In genomic region chrX:119982145-119982544, GRCh38 we compare ENCODE assay signal across 12 cellular contexts.
"Had no signal": no experiment of that assay in that cellular context is flagged by ENCODE, and none has a peak within 500 bp of the region (broad histone marks: within the 10 kb centered on the region; RNA-seq: fewer than 3 reads in every experiment).

No MANE protein-coding gene starts in this region.

- DNase-seq: MG63, NCI-H1417 treated with DMSO at 0.1 percent for 48 hours, NCI-H2171, NCI-H524 treated with DMSO at 0.1 percent for 48 hours, SHP77 treated with DMSO at 0.1 percent for 48 hours, T-helper 1 cell, T-helper 17 cell had no signal

- FAIRE-seq: HTR-8/SVneo had no signal

- H3K27me3 ChIP-seq: SJCRH30 had no signal

- H3K27ac Mint-ChIP-seq: IgD-negative memory B cell, T-helper 17 cell had no signal

- H3K36me3 ChIP-seq: MG63, SJCRH30 had no signal

- H3K27ac ChIP-seq: HL-60, SJCRH30 had no signal

- H3K4me3 Mint-ChIP-seq: IgD-negative memory B cell, T-helper 17 cell had no signal

- H3K4me3 ChIP-seq: MG63, SJCRH30 had no signal

- H3K9me3 Mint-ChIP-seq: IgD-negative memory B cell had no signal

- H3K36me3 Mint-ChIP-seq: IgD-negative memory B cell had no signal

- ATAC-seq: Right ventricle myocardium inferior, T-helper 17 cell had no signal

- H3K9me3 ChIP-seq: MG63, SJCRH30 had no signal

- H3K4me1 Mint-ChIP-seq: IgD-negative memory B cell, T-helper 17 cell had no signal
